In the genomic region with DNA sequence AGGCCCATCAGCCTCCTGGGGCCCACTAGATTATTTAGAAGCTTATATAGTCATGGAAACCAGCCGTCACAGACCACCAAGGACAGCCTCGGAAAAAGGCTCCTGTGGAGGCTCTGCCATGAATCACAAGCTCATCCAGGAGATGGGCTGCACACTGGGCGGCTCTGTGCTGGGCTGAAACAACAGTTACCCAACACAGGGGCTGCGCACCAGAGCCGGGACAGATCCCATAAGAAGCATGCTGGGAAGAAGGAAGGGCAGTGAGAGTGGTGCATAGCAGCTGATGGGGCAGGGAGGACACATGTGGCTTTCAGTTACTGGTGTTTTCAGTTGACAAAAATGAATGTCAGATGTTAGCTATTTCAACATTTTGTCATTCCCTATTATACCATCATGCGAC, we compare ENCODE assay signal across 18 cellular contexts.
DNase-seq lines count a peak whose midpoint lies in the region; TF ChIP-seq lines count a peak whose summit lies in the region.
"Had no signal": no experiment of that assay in that cellular context is flagged by ENCODE, and none has a peak within 500 bp of the region (broad histone marks: within the 10 kb centered on the region; RNA-seq: fewer than 3 reads in every experiment).

No MANE protein-coding gene starts in this region.

- TF ChIP-seq EP300 in esophagus muscularis mucosa (IDR thresholded peaks at IDR 0.05): no peak

- TF ChIP-seq CTCF in right atrium auricular region (IDR thresholded peaks at IDR 0.05) (no peak), left ventricle myocardium inferior (IDR thresholded peaks at IDR 0.05; ENCODE audit: borderline replicate concordance) (no peak), esophagus muscularis mucosa (IDR thresholded peaks at IDR 0.05) (no peak), osteocyte (IDR thresholded peaks at IDR 0.05) (no peak), uterus (IDR thresholded peaks at IDR 0.05) (no peak), HFFc6 (IDR thresholded peaks at IDR 0.05) (no peak)

- TF ChIP-seq POLR2A in esophagus muscularis mucosa (IDR thresholded peaks at IDR 0.05; ENCODE audit: low read depth) (no peak), uterus (IDR thresholded peaks at IDR 0.05) (no peak)

- H3K4me3 Mint-ChIP-seq in osteocyte (ENCODE audit: unreplicated experiment) (no peak overlapping the region), HFFc6 (no peak overlapping the region)

- peaks cover 59% of the 10 kb centered on the region for H3K36me3 ChIP-seq in right atrium auricular region
- H3K36me3 ChIP-seq in left ventricle myocardium inferior: peaks cover 87% of the 10 kb centered on the region
- peaks cover 42 to 96% (median 82%) of the 10 kb centered on the region in 4 donors for H3K36me3 ChIP-seq in esophagus muscularis mucosa
- H3K36me3 ChIP-seq in uterus: no peaks in the 10 kb centered on the region
- H3K36me3 ChIP-seq: ovary had no signal

- H3K27me3 ChIP-seq in right atrium auricular region (no peaks in the 10 kb centered on the region), left ventricle myocardium inferior (ENCODE audit: low read depth) (no peaks in the 10 kb centered on the region), esophagus muscularis mucosa (no peaks in the 10 kb centered on the region), uterus (no peaks in the 10 kb centered on the region)
- H3K27me3 ChIP-seq: ovary had no signal

- intact Hi-C loops in left ventricle myocardium inferior (cut with micrococcal nuclease) (no loop called here), esophagus muscularis mucosa (cut with DNase I) (no loop called here), uterus (cut with DNase I; ENCODE audit: low total_unique reads) (no loop called here)

- H3K27ac Mint-ChIP-seq in osteocyte (ENCODE audit: unreplicated experiment) (peak overlapping the region; percentile 27), HFFc6 (no peak overlapping the region)

- H3K36me3 Mint-ChIP-seq in osteocyte (ENCODE audit: unreplicated experiment) (peaks cover 67% of the 10 kb centered on the region), HFFc6 (ENCODE audit: low read depth) (peaks cover 70% of the 10 kb centered on the region)

- H3K27ac ChIP-seq in right atrium auricular region: peak overlapping the region; percentile 12 to 21
- no peak overlapping the region for H3K27ac ChIP-seq in left ventricle myocardium inferior (replicated peaks)
- H3K27ac ChIP-seq in esophagus muscularis mucosa (replicated peaks in 1 of 4): peak overlapping the region; percentile 56 to 73 (median 62)
- H3K27ac ChIP-seq in uterus: peak overlapping the region; percentile 35 to 60

- 80% methylated on average over 6 of the region's 6 CpGs for WGBS in esophagus muscularis mucosa

- H3K4me1 Mint-ChIP-seq in osteocyte (ENCODE audit: unreplicated experiment) (no peaks in the 10 kb centered on the region), HFFc6 (ENCODE audit: low read depth) (no peaks in the 10 kb centered on the region)

- H3K27me3 Mint-ChIP-seq in osteocyte (ENCODE audit: unreplicated experiment): no peaks in the 10 kb centered on the region
- peaks cover 7% of the 10 kb centered on the region for H3K27me3 Mint-ChIP-seq in HFFc6 (ENCODE audit: insufficient read depth)

- H3K4me3 ChIP-seq in right atrium auricular region: no peak overlapping the region
- no peak overlapping the region for H3K4me3 ChIP-seq in left ventricle myocardium inferior
- H3K4me3 ChIP-seq in esophagus muscularis mucosa: no peak overlapping the region
- H3K4me3 ChIP-seq in uterus: no peak overlapping the region
- H3K4me3 ChIP-seq: ovary had no signal

- H3K9me3 Mint-ChIP-seq in osteocyte (ENCODE audit: unreplicated experiment) (no peaks in the 10 kb centered on the region), HFFc6 (no peaks in the 10 kb centered on the region)

- no peaks in the 10 kb centered on the region for H3K9me3 ChIP-seq in right atrium auricular region
- no peaks in the 10 kb centered on the region for H3K9me3 ChIP-seq in left ventricle myocardium inferior (replicated peaks)
- H3K9me3 ChIP-seq in esophagus muscularis mucosa: no peaks in the 10 kb centered on the region
- H3K9me3 ChIP-seq in uterus: no peaks in the 10 kb centered on the region
- H3K9me3 ChIP-seq: ovary had no signal

- H3K4me1 ChIP-seq in right atrium auricular region (peaks cover 0 to 4% of the 10 kb centered on the region in 2 donors), left ventricle myocardium inferior (no peaks in the 10 kb centered on the region), esophagus muscularis mucosa (peaks cover 0 to 22% (median 20%) of the 10 kb centered on the region in 4 donors), uterus (peaks cover 5 to 9% of the 10 kb centered on the region in 2 donors)

- no peak for DNase-seq in right atrium auricular region (ENCODE audit: low spot score)
- DNase-seq in left ventricle myocardium inferior: no peak
- no peak for DNase-seq in esophagus muscularis mucosa (ENCODE audit: extremely low spot score)
- DNase-seq in osteocyte (ENCODE audit: extremely low spot score, unreplicated experiment): no peak
- no peak for DNase-seq in uterus
- DNase-seq in OCI-M1 (lab: John Stamatoyannopoulos, UW): no peak
- no peak for DNase-seq in HFFc6
- no peak for DNase-seq in NCI-H82 (lab: John Stamatoyannopoulos, UW)
- DNase-seq: ACHN; activated effector memory CD4-positive, alpha-beta T cell treated with Interleukin-2 at 50 U/mL for 16 hours; Calu3; effector memory CD4-positive, alpha-beta T cell; GDM1; mammary epithelial cell; NCI-H1417; NCI-H2227 treated with DMSO at 0.1 percent for 48 hours; T1000 had no signal
